ENCODE assay signal across 1 cellular context in genomic region chr19:41923045-41923788, GRCh38.
TF ChIP-seq lines count a peak whose summit lies in the region.

No MANE protein-coding gene starts in this region.

TF ChIP-seq in HEK293, 187 proteins besides CTCF, POLR2A, EP300 and RAD21 (continues in another document):
- TF ChIP-seq ZNF37A (tag by site-specific recombination; IDR thresholded peaks at IDR 0.05), result no peak
- no peak for TF ChIP-seq ZNF16 (tag by site-specific recombination; IDR thresholded peaks at IDR 0.05; ENCODE audit: low read depth)
- no peak for TF ChIP-seq ZNF133 (tag by site-specific recombination; IDR thresholded peaks at IDR 0.05)
- TF ChIP-seq GFI1B (tag by site-specific recombination; IDR thresholded peaks at IDR 0.05), result no peak
- no peak for TF ChIP-seq BCL11B (tag by site-specific recombination; IDR thresholded peaks at IDR 0.05; ENCODE audit: low read depth)
- TF ChIP-seq, protein P1, sequence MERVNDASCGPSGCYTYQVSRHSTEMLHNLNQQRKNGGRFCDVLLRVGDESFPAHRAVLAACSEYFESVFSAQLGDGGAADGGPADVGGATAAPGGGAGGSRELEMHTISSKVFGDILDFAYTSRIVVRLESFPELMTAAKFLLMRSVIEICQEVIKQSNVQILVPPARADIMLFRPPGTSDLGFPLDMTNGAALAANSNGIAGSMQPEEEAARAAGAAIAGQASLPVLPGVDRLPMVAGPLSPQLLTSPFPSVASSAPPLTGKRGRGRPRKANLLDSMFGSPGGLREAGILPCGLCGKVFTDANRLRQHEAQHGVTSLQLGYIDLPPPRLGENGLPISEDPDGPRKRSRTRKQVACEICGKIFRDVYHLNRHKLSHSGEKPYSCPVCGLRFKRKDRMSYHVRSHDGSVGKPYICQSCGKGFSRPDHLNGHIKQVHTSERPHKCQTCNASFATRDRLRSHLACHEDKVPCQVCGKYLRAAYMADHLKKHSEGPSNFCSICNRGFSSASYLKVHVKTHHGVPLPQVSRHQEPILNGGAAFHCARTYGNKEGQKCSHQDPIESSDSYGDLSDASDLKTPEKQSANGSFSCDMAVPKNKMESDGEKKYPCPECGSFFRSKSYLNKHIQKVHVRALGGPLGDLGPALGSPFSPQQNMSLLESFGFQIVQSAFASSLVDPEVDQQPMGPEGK (tag by site-specific recombination; IDR thresholded peaks at IDR 0.05), result no peak; the same call in 1 of the 2 replicates
- no peak for TF ChIP-seq MYNN (tag by site-specific recombination; IDR thresholded peaks at IDR 0.05; ENCODE audit: borderline replicate concordance)
- no peak for TF ChIP-seq TRIM28 (IDR thresholded peaks at IDR 0.05; ENCODE audit: borderline replicate concordance, low read length)
- TF ChIP-seq HOXC10 (CRISPR knock-in tag; IDR thresholded peaks at IDR 0.05), result no peak
- TF ChIP-seq ZNF585B (tag by site-specific recombination; IDR thresholded peaks at IDR 0.05), result no peak
- TF ChIP-seq ZNF571 (tag by site-specific recombination; IDR thresholded peaks at IDR 0.05), result no peak
- no peak for TF ChIP-seq ZNF341 (tag by site-specific recombination; IDR thresholded peaks at IDR 0.05; ENCODE audit: low read depth)
- TF ChIP-seq ZNF791 (tag by site-specific recombination; IDR thresholded peaks at IDR 0.05), result no peak
- no peak for TF ChIP-seq SP2 (tag by site-specific recombination; IDR thresholded peaks at IDR 0.05)
- 0 out of 2 replicates have a peak, but pooled peaks have one; percentile 11 for TF ChIP-seq ZNF792 (tag by site-specific recombination; IDR thresholded peaks at IDR 0.05)
- no peak for TF ChIP-seq ZSCAN5A (tag by site-specific recombination; IDR thresholded peaks at IDR 0.05)
- TF ChIP-seq ZBTB1 (tag by site-specific recombination; IDR thresholded peaks at IDR 0.05), result no peak
- no peak for TF ChIP-seq TCF7L2 (IDR thresholded peaks at IDR 0.05; ENCODE audit: borderline replicate concordance, low read depth, low read length)
- 0 out of 2 replicates have a peak, but pooled peaks have one; percentile 13 for TF ChIP-seq KLF1 (tag by site-specific recombination; IDR thresholded peaks at IDR 0.05)
- TF ChIP-seq, protein P2, sequence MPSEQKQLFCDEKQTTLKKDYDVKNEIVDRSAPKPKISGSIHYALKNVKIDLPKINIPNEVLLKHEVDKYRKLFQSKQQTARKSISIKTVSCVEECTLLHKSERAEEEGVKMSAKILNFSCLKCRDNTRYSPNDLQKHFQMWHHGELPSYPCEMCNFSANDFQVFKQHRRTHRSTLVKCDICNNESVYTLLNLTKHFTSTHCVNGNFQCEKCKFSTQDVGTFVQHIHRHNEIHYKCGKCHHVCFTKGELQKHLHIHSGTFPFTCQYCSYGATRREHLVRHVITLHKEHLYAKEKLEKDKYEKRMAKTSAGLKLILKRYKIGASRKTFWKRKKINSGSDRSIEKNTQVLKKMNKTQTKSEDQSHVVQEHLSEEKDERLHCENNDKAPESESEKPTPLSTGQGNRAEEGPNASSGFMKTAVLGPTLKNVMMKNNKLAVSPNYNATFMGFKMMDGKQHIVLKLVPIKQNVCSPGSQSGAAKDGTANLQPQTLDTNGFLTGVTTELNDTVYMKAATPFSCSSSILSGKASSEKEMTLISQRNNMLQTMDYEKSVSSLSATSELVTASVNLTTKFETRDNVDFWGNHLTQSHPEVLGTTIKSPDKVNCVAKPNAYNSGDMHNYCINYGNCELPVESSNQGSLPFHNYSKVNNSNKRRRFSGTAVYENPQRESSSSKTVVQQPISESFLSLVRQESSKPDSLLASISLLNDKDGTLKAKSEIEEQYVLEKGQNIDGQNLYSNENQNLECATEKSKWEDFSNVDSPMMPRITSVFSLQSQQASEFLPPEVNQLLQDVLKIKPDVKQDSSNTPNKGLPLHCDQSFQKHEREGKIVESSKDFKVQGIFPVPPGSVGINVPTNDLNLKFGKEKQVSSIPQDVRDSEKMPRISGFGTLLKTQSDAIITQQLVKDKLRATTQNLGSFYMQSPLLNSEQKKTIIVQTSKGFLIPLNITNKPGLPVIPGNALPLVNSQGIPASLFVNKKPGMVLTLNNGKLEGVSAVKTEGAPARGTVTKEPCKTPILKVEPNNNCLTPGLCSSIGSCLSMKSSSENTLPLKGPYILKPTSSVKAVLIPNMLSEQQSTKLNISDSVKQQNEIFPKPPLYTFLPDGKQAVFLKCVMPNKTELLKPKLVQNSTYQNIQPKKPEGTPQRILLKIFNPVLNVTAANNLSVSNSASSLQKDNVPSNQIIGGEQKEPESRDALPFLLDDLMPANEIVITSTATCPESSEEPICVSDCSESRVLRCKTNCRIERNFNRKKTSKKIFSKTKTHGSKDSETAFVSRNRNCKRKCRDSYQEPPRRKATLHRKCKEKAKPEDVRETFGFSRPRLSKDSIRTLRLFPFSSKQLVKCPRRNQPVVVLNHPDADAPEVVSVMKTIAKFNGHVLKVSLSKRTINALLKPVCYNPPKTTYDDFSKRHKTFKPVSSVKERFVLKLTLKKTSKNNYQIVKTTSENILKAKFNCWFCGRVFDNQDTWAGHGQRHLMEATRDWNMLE (tag by site-specific recombination; conservative IDR thresholded peaks at IDR 0.05; ENCODE audit: low read depth), result no peak
- TF ChIP-seq, protein P3, sequence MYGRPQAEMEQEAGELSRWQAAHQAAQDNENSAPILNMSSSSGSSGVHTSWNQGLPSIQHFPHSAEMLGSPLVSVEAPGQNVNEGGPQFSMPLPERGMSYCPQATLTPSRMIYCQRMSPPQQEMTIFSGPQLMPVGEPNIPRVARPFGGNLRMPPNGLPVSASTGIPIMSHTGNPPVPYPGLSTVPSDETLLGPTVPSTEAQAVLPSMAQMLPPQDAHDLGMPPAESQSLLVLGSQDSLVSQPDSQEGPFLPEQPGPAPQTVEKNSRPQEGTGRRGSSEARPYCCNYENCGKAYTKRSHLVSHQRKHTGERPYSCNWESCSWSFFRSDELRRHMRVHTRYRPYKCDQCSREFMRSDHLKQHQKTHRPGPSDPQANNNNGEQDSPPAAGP (tag by site-specific recombination; IDR thresholded peaks at IDR 0.05), result no peak
- no peak for TF ChIP-seq ZNF311 (tag by site-specific recombination; IDR thresholded peaks at IDR 0.05; ENCODE audit: borderline replicate concordance)
- TF ChIP-seq OSR2 (tag by site-specific recombination; IDR thresholded peaks at IDR 0.05), result no peak
- TF ChIP-seq ZNF169 (tag by site-specific recombination; IDR thresholded peaks at IDR 0.05), result no peak
- no peak for TF ChIP-seq ZNF423 (tag by site-specific recombination; IDR thresholded peaks at IDR 0.05)
- TF ChIP-seq PRDM1 (tag by site-specific recombination; IDR thresholded peaks at IDR 0.05), result peak; percentile 98
- TF ChIP-seq ZNF677 (tag by site-specific recombination; IDR thresholded peaks at IDR 0.05), result no peak
- no peak for TF ChIP-seq ZNF600 (tag by site-specific recombination; IDR thresholded peaks at IDR 0.05)
- no peak for TF ChIP-seq ZNF266 (tag by site-specific recombination; IDR thresholded peaks at IDR 0.05; ENCODE audit: low read depth)
- TF ChIP-seq ZBTB8A (tag by site-specific recombination; IDR thresholded peaks at IDR 0.05), result no peak
- TF ChIP-seq RBAK (tag by site-specific recombination; IDR thresholded peaks at IDR 0.05), result no peak
- TF ChIP-seq ZNF280D (tag by site-specific recombination; IDR thresholded peaks at IDR 0.05), result peak; percentile 30; the same call in 1 of the 2 replicates
- TF ChIP-seq, protein P4, sequence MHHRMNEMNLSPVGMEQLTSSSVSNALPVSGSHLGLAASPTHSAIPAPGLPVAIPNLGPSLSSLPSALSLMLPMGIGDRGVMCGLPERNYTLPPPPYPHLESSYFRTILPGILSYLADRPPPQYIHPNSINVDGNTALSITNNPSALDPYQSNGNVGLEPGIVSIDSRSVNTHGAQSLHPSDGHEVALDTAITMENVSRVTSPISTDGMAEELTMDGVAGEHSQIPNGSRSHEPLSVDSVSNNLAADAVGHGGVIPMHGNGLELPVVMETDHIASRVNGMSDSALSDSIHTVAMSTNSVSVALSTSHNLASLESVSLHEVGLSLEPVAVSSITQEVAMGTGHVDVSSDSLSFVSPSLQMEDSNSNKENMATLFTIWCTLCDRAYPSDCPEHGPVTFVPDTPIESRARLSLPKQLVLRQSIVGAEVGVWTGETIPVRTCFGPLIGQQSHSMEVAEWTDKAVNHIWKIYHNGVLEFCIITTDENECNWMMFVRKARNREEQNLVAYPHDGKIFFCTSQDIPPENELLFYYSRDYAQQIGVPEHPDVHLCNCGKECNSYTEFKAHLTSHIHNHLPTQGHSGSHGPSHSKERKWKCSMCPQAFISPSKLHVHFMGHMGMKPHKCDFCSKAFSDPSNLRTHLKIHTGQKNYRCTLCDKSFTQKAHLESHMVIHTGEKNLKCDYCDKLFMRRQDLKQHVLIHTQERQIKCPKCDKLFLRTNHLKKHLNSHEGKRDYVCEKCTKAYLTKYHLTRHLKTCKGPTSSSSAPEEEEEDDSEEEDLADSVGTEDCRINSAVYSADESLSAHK (tag by site-specific recombination; IDR thresholded peaks at IDR 0.05), result no peak
- no peak for TF ChIP-seq ZNF350 (tag by site-specific recombination; IDR thresholded peaks at IDR 0.05)
- TF ChIP-seq HOXD13 (CRISPR knock-in tag; IDR thresholded peaks at IDR 0.05; ENCODE audit: borderline replicate concordance), result no peak
- no peak for TF ChIP-seq FEZF1 (tag by site-specific recombination; IDR thresholded peaks at IDR 0.05)
- no peak for TF ChIP-seq SETDB1 (IDR thresholded peaks at IDR 0.05; ENCODE audit: insufficient read length, low read length)
- no peak for TF ChIP-seq ZSCAN23 (tag by site-specific recombination; IDR thresholded peaks at IDR 0.05)
- TF ChIP-seq, protein P5, sequence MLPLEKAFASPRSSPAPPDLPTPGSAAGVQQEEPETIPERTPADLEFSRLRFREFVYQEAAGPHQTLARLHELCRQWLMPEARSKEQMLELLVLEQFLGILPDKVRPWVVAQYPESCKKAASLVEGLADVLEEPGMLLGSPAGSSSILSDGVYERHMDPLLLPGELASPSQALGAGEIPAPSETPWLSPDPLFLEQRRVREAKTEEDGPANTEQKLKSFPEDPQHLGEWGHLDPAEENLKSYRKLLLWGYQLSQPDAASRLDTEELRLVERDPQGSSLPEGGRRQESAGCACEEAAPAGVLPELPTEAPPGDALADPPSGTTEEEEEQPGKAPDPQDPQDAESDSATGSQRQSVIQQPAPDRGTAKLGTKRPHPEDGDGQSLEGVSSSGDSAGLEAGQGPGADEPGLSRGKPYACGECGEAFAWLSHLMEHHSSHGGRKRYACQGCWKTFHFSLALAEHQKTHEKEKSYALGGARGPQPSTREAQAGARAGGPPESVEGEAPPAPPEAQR (tag by site-specific recombination; IDR thresholded peaks at IDR 0.05), result no peak
- TF ChIP-seq ZNF629 (tag by site-specific recombination; IDR thresholded peaks at IDR 0.05), result no peak
- peak; percentile 89 for TF ChIP-seq EGR2 (tag by site-specific recombination; IDR thresholded peaks at IDR 0.05; ENCODE audit: low read depth)
- TF ChIP-seq GLIS2 (tag by site-specific recombination; IDR thresholded peaks at IDR 0.05), result no peak
- TF ChIP-seq ZNF426 (tag by site-specific recombination; IDR thresholded peaks at IDR 0.05), result no peak
- peak; percentile 53 for TF ChIP-seq ZNF398 (tag by site-specific recombination; IDR thresholded peaks at IDR 0.05)
